In genomic region chr2:135743860-135744259, GRCh38 we compare ENCODE assay signal across 9 cellular contexts. TPM values are rescaled to one million over a fixed set of nuclear protein-coding genes. Genes with fewer than 3 reads are reported as not detected.
DNase-seq lines count a peak whose midpoint lies in the region; ATAC-seq and TF ChIP-seq lines count a peak whose summit lies in the region.
"Had no signal": no experiment of that assay in that cellular context is flagged by ENCODE, and none has a peak within 500 bp of the region (broad histone marks: within the 10 kb centered on the region; RNA-seq: fewer than 3 reads in every experiment).

No MANE protein-coding gene starts in this region.

- peaks cover 1% of the 10 kb centered on the region for H3K9me3 Mint-ChIP-seq in activated naive CD8-positive, alpha-beta T cell treated with anti-CD3 and anti-CD28 coated beads for 36 hours

- peaks cover 58% of the 10 kb centered on the region for H3K79me2 ChIP-seq in HCT116 (ENCODE audit: insufficient read depth, low read length)

- H3K9me2 ChIP-seq in HCT116 (ENCODE audit: insufficient read depth), result no peaks in the 10 kb centered on the region

- RAD21 ChIA-PET in HCT116 (lab: Charles Lee; ENCODE audit: low non-redundant PET in 1 of 2, low total read pairs in 2 of 2, uncharacterized antibody in 2 of 2, unreplicated experiment in 2 of 2), result no interaction called here

- in situ Hi-C loops in G401 (cut with HindIII; ENCODE audit: low sequenced_read_pairs), result no loop called here

- H3K27ac ChIP-seq in HCT116 (ENCODE audit: low read depth, low read length) (no peak overlapping the region), left lung (peak overlapping the region in 1 of 2 donors; percentile 97)

- TF ChIP-seq RAD21 in HCT116 (IDR thresholded peaks at IDR 0.05; ENCODE audit: low read depth), result no peak

- H3K36me3 Mint-ChIP-seq in activated naive CD8-positive, alpha-beta T cell treated with anti-CD3 and anti-CD28 coated beads for 36 hours, result peaks cover 27% of the 10 kb centered on the region

- H3K4me2 ChIP-seq in HCT116 (ENCODE audit: low read length), result peak overlapping the region; percentile 2; the same call in 1 of the 2 replicates

- no peak for ATAC-seq in HCT116
- no peak for ATAC-seq in left lung

- H3K4me3 ChIP-seq in AG04449 (ENCODE audit: low read depth, low read length) (peak overlapping the region; percentile 36), HCT116 (replicated peaks in 1 of 2; ENCODE audit: low read depth in 1 of 2, low read length in 2 of 2) (no peak overlapping the region), left lung (peak overlapping the region; percentile 78 to 98)

- DNase-seq in AG04449 (ENCODE audit: low read depth, low spot score) (no peak), HCT116 (ENCODE audit: low read depth, low spot score) (no peak), left lung (no peak), H4 (ENCODE audit: low spot score) (no peak), GDM1 (lab: John Stamatoyannopoulos, UW) (no peak), NCI-H510A (lab: John Stamatoyannopoulos, UW) (no peak), G401 (ENCODE audit: low spot score) (no peak)
- DNase-seq in activated naive CD8-positive, alpha-beta T cell treated with anti-CD3 and anti-CD28 coated beads for 36 hours, result no peak
- DNase-seq: aorta had no signal

- H3K4me1 ChIP-seq in HCT116 (ENCODE audit: control insufficient read depth in 1 of 2, insufficient read depth in 2 of 2, low read length in 2 of 2) (peaks cover 6 to 18% of the 10 kb centered on the region in 2 experiments; a peak in 3 of 4 replicates), left lung (peaks cover 12 to 49% of the 10 kb centered on the region in 2 donors)

- H3K27me3 Mint-ChIP-seq in activated naive CD8-positive, alpha-beta T cell treated with anti-CD3 and anti-CD28 coated beads for 36 hours, result no peaks in the 10 kb centered on the region

- no TSS peak for BruUV-seq in HCT116 (replicated peaks; lab: Mats Ljungman, UMichigan)

- no peaks in the 10 kb centered on the region for H3K27me3 ChIP-seq in HCT116 (ENCODE audit: insufficient read depth, low read length)
- no peaks in the 10 kb centered on the region for H3K27me3 ChIP-seq in left lung

- POLR2A ChIA-PET in AG04449 (lab: Yijun Ruan, JAX), result no interaction called here
- POLR2A ChIA-PET in HCT116 (lab: Charles Lee), result no interaction called here

- TF ChIP-seq POLR2A in HCT116 (IDR thresholded peaks at IDR 0.05; ENCODE audit: borderline replicate concordance, extremely low read depth, insufficient read depth, insufficient read length), result no peak

- H3K27ac Mint-ChIP-seq in activated naive CD8-positive, alpha-beta T cell treated with anti-CD3 and anti-CD28 coated beads for 36 hours, result peak overlapping the region; percentile 1

- TF ChIP-seq CTCF in AG04449 (IDR thresholded peaks at IDR 0.05; ENCODE audit: insufficient read depth, low read length, missing control alignments), result no peak
- TF ChIP-seq CTCF in HCT116 (IDR thresholded peaks at IDR 0.05 in 2 of 3, conservative IDR thresholded peaks at IDR 0.05 in 1 of 3; ENCODE audit: borderline replicate concordance in 1 of 3, insufficient read depth in 1 of 3, low read depth in 2 of 3, low read length in 2 of 3), result no peak
- TF ChIP-seq CTCF in left lung (IDR thresholded peaks at IDR 0.05), result no peak

- H3K4me1 Mint-ChIP-seq in activated naive CD8-positive, alpha-beta T cell treated with anti-CD3 and anti-CD28 coated beads for 36 hours, result peaks cover 36% of the 10 kb centered on the region

- H4K20me1 ChIP-seq in HCT116 (ENCODE audit: insufficient read depth), result no peaks in the 10 kb centered on the region

- no peaks in the 10 kb centered on the region for H3K9me3 ChIP-seq in HCT116 (ENCODE audit: control insufficient read depth in 1 of 2, insufficient read depth in 1 of 2, low read depth in 1 of 2, low read length in 2 of 2)
- no peaks in the 10 kb centered on the region for H3K9me3 ChIP-seq in left lung

- intact Hi-C loops in HCT116 (cut with micrococcal nuclease), result no loop called here
- intact Hi-C loops in left lung (cut with DNase I), result no loop called here

- CTCF ChIA-PET in AG04449 (lab: Yijun Ruan, JAX) (interaction anchor here (0.8 to 3.7 kb wide), 4 partner anchors 12 to 740 kb away, joined by 3 to 17 read pairs (median 4); no protein-coding TSS in a partner anchor), HCT116 (lab: Charles Lee) (no interaction called here)

- no peak overlapping the region for H2AFZ ChIP-seq in HCT116 (ENCODE audit: low read depth, low read length, poor library complexity, severe bottlenecking)

- H3K36me3 ChIP-seq in HCT116 (ENCODE audit: control insufficient read depth in 1 of 2, insufficient read depth in 2 of 2, low read length in 2 of 2) (peaks cover 5 to 6% of the 10 kb centered on the region in 2 experiments; a peak in 3 of 4 replicates), left lung (peaks cover 0 to 16% of the 10 kb centered on the region in 2 donors)

- H3K4me3 Mint-ChIP-seq in activated naive CD8-positive, alpha-beta T cell treated with anti-CD3 and anti-CD28 coated beads for 36 hours, result peak overlapping the region; percentile 60

- H3K9ac ChIP-seq in HCT116 (ENCODE audit: low read length), result no peak overlapping the region

TF ChIP-seq in HCT116, 20 proteins besides CTCF, POLR2A, EP300 and RAD21:
- TF ChIP-seq TCF7L2 (IDR thresholded peaks at IDR 0.05; ENCODE audit: borderline replicate concordance, extremely low read depth, insufficient read depth, insufficient read length), result no peak

RNA-seq across cellular contexts. Expression of gene UBXN4, which starts 2.2 kb away (rescaled TPM):
- total RNA-seq in HCT116 (2021; ENCODE audit: unreplicated experiment) (69.7 TPM), left lung (100 to 1,000 TPM in 1 of 2 donors, 10 to 100 TPM in 1; 88.8 to 114 TPM)
- 37.6 and 46.1 TPM in 2 replicates for polyA plus RNA-seq in HCT116 (2012)
- 10 to 100 TPM; 70.6 to 81.8 TPM for total RNA-seq in activated naive CD8-positive, alpha-beta T cell treated with anti-CD3 and anti-CD28 coated beads for 36 hours
- 24.2 and 31.4 TPM in 2 replicates for total RNA-seq in H4 (2014; rRNA removed; shearing (Covaris generic))
- total RNA-seq in G401 (2014; rRNA removed; shearing (Covaris generic)), result 58.6 and 73.5 TPM in 2 replicates

Comparison
In these comparisons a context has a peak if more than half of its experiments do, and no peak if none do; other contexts are left out.
1. H3K4me3 ChIP-seq: peak in AG04449 (single experiment) and left lung (2 of 2); none in HCT116 (0 of 2).